24 cellular contexts compared by ENCODE assay signal in the genomic region with DNA sequence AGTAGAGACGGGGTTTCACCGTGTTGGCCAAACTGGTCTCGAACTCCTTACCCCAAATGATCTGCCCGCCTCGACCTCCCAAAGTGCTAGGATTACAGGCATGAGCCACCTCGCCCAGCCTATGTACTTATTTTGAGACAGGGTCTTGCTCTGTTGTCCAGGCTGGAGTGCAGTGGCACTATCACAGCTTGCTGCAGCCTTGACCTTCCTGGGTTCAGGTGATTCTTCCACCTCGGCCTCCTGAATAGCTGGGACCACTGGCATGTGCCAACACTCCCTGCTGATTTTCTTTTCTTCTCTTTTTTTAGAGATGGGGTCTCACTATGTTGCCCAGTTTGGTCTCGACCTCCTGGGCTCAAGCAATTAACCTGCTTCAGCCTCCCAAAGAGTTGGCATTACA. TPM values are rescaled to one million over a fixed set of nuclear protein-coding genes. Genes with fewer than 3 reads are reported as not detected.
DNase-seq lines count a peak whose midpoint lies in the region; ATAC-seq, FAIRE-seq and TF ChIP-seq lines count a peak whose summit lies in the region.
"Had no signal": no experiment of that assay in that cellular context is flagged by ENCODE, and none has a peak within 500 bp of the region (broad histone marks: within the 10 kb centered on the region; RNA-seq: fewer than 3 reads in every experiment).

No MANE protein-coding gene starts in this region.

- no peaks in the 10 kb centered on the region for H3K27me3 Mint-ChIP-seq in activated CD4-positive, alpha-beta memory T cell treated with anti-CD3 and anti-CD28 coated beads for 36 hours
- peaks cover 1% of the 10 kb centered on the region for H3K27me3 Mint-ChIP-seq in activated CD4-positive, alpha-beta memory T cell treated with anti-CD3 and anti-CD28 coated beads, Interleukin-2, amount 10 ng/mL, durations not matched to agents 7 days and 5 days
- no peaks in the 10 kb centered on the region for H3K27me3 Mint-ChIP-seq in activated naive CD4-positive, alpha-beta T cell treated with anti-CD3 and anti-CD28 coated beads for 36 hours (ENCODE audit: low read depth)
- H3K27me3 Mint-ChIP-seq: CD4-positive, alpha-beta T cell had no signal

- no peaks in the 10 kb centered on the region for H3K36me3 Mint-ChIP-seq in activated CD4-positive, alpha-beta memory T cell treated with anti-CD3 and anti-CD28 coated beads for 36 hours
- no peaks in the 10 kb centered on the region for H3K36me3 Mint-ChIP-seq in activated CD4-positive, alpha-beta memory T cell treated with anti-CD3 and anti-CD28 coated beads, Interleukin-2, amount 10 ng/mL, durations not matched to agents 7 days and 5 days (ENCODE audit: low read depth)
- H3K36me3 Mint-ChIP-seq in stimulated activated effector memory CD8-positive, alpha-beta T cell treated with anti-CD3 and anti-CD28 coated beads, Interleukin-12 subunit alpha, Interleukin-12 subunit beta, amount 100 ng/mL, for 72 hours = peaks cover 5% of the 10 kb centered on the region
- no peaks in the 10 kb centered on the region for H3K36me3 Mint-ChIP-seq in activated naive CD4-positive, alpha-beta T cell treated with anti-CD3 and anti-CD28 coated beads for 36 hours (ENCODE audit: low read depth)
- H3K36me3 Mint-ChIP-seq: CD14-positive monocyte had no signal

- peak overlapping the region; percentile 5 for H3K27ac Mint-ChIP-seq in activated CD4-positive, alpha-beta memory T cell treated with anti-CD3 and anti-CD28 coated beads for 36 hours
- H3K27ac Mint-ChIP-seq in activated CD4-positive, alpha-beta memory T cell treated with anti-CD3 and anti-CD28 coated beads, Interleukin-2, amount 10 ng/mL, durations not matched to agents 7 days and 5 days = no peak overlapping the region
- H3K27ac Mint-ChIP-seq in stimulated activated effector memory CD8-positive, alpha-beta T cell treated with anti-CD3 and anti-CD28 coated beads, Interleukin-12 subunit alpha, Interleukin-12 subunit beta, amount 100 ng/mL, for 72 hours = peak overlapping the region; percentile 14
- H3K27ac Mint-ChIP-seq in activated naive CD4-positive, alpha-beta T cell treated with anti-CD3 and anti-CD28 coated beads for 36 hours = no peak overlapping the region
- H3K27ac Mint-ChIP-seq: CD14-positive monocyte; CD4-positive, alpha-beta T cell had no signal

- in situ Hi-C loops in K562 (cut with MboI) = no loop called here

- H4K20me1 ChIP-seq in K562 (replicated peaks; ENCODE audit: control insufficient read depth, insufficient read depth, low read length) = no peaks in the 10 kb centered on the region
- H4K20me1 ChIP-seq: BLaER1 treated with 17β-estradiol and CSF1 and Interleukin-3, amounts not matched to agents 10 nM and 100 nM had no signal

- no peak for ATAC-seq in K562
- ATAC-seq in stimulated activated effector memory CD8-positive, alpha-beta T cell treated with anti-CD3 and anti-CD28 coated beads, Interleukin-12 subunit alpha, Interleukin-12 subunit beta, amount 100 ng/mL, for 72 hours = no peak
- ATAC-seq: GM12878 had no signal

- H3K4me1 ChIP-seq in HEK293 (ENCODE audit: control insufficient read depth, insufficient read depth, low read length) (no peaks in the 10 kb centered on the region), K562 (replicated peaks in 1 of 2; ENCODE audit: control insufficient read depth in 2 of 2, insufficient read depth in 2 of 2, low read length in 2 of 2) (peaks cover 8 to 16% of the 10 kb centered on the region in 2 experiments; a peak in 4 of 5 replicates)
- H3K4me1 ChIP-seq: BE2C had no signal

- no peak overlapping the region for H3K4me2 ChIP-seq in K562 (ENCODE audit: insufficient read depth, low read length)
- H3K4me2 ChIP-seq: BLaER1 treated with 17β-estradiol and CSF1 and Interleukin-3, amounts not matched to agents 10 nM and 100 nM had no signal

- CTCF ChIA-PET in activated CD4-positive, alpha-beta memory T cell treated with anti-CD3 and anti-CD28 coated beads for 36 hours (lab: Charles Lee) = no interaction called here
- CTCF ChIA-PET in activated CD4-positive, alpha-beta memory T cell treated with anti-CD3 and anti-CD28 coated beads, Interleukin-2, amount 10 ng/mL, durations not matched to agents 7 days and 5 days (lab: Charles Lee) = interaction anchor here (0.7 to 2.1 kb wide), 2 partner anchors 20 to 317 kb away, joined by 4 read pairs; no protein-coding TSS in a partner anchor
- CTCF ChIA-PET in HEK293 (lab: Yijun Ruan, JAX) = interaction anchor here (0.6 kb wide), 1 partner anchor 214 kb away, joined by 3 read pairs; no protein-coding TSS in a partner anchor
- CTCF ChIA-PET in K562 (lab: Yijun Ruan, JAX; ENCODE audit: low intra/inter-chr PET ratio) = no interaction called here
- CTCF ChIA-PET in activated naive CD4-positive, alpha-beta T cell treated with anti-CD3 and anti-CD28 coated beads for 36 hours (lab: Charles Lee) = interaction anchor here (0.9 to 1.3 kb wide), 2 partner anchors 20 to 132 kb away, joined by 3 to 8 read pairs; no protein-coding TSS in a partner anchor

- H3K79me2 ChIP-seq in K562 (ENCODE audit: control insufficient read depth, insufficient read depth, low read length) = no peaks in the 10 kb centered on the region

- no peak for TF ChIP-seq POLR2A in K562 (conservative IDR thresholded peaks at IDR 0.05)

- no peaks in the 10 kb centered on the region for H3K9me1 ChIP-seq in K562 (ENCODE audit: control insufficient read depth, insufficient read depth, low read length)

- TF ChIP-seq CTCF in HEK293 (tag by site-specific recombination; IDR thresholded peaks at IDR 0.05) = no peak
- TF ChIP-seq CTCF in K562 (IDR thresholded peaks at IDR 0.05 in 2 of 3, conservative IDR thresholded peaks at IDR 0.05 in 1 of 3; ENCODE audit: insufficient read depth in 2 of 3, low read depth in 1 of 3, low read length in 3 of 3) = no peak

- H3K27me3 ChIP-seq in K562 (ENCODE audit: control insufficient read depth in 2 of 2, insufficient read depth in 2 of 2, low read length in 2 of 2) = no peaks in the 10 kb centered on the region
- H3K27me3 ChIP-seq: BE2C; BLaER1 treated with 17β-estradiol and CSF1 and Interleukin-3, amounts not matched to agents 10 nM and 100 nM had no signal

- intact Hi-C loops in activated CD4-positive, alpha-beta memory T cell treated with anti-CD3 and anti-CD28 coated beads for 36 hours (cut with micrococcal nuclease) = loop anchor here (5.0 kb wide), 3 partner anchors 107 to 277 kb away; a partner anchor contains a TSS
- intact Hi-C loops in K562 (cut with micrococcal nuclease) = no loop called here
- intact Hi-C loops in activated naive CD4-positive, alpha-beta T cell treated with anti-CD3 and anti-CD28 coated beads for 36 hours (cut with micrococcal nuclease) = no loop called here

- no peaks in the 10 kb centered on the region for H3K9me3 ChIP-seq in HEK293 (ENCODE audit: control insufficient read depth, insufficient read depth, low read depth, low read length)
- H3K9me3 ChIP-seq in K562 (replicated peaks; ENCODE audit: control insufficient read depth, insufficient read depth, low read depth, low read length) = no peaks in the 10 kb centered on the region
- H3K9me3 ChIP-seq: BE2C; BLaER1 treated with 17β-estradiol and CSF1 and Interleukin-3, amounts not matched to agents 10 nM and 100 nM; HAP-1 had no signal

- H3K4me3 Mint-ChIP-seq in activated CD4-positive, alpha-beta memory T cell treated with anti-CD3 and anti-CD28 coated beads for 36 hours = no peak overlapping the region
- no peak overlapping the region for H3K4me3 Mint-ChIP-seq in activated CD4-positive, alpha-beta memory T cell treated with anti-CD3 and anti-CD28 coated beads, Interleukin-2, amount 10 ng/mL, durations not matched to agents 7 days and 5 days
- no peak overlapping the region for H3K4me3 Mint-ChIP-seq in stimulated activated effector memory CD8-positive, alpha-beta T cell treated with anti-CD3 and anti-CD28 coated beads, Interleukin-12 subunit alpha, Interleukin-12 subunit beta, amount 100 ng/mL, for 72 hours
- no peak overlapping the region for H3K4me3 Mint-ChIP-seq in activated naive CD4-positive, alpha-beta T cell treated with anti-CD3 and anti-CD28 coated beads for 36 hours
- H3K4me3 Mint-ChIP-seq: CD14-positive monocyte; CD4-positive, alpha-beta T cell; CD8-positive, alpha-beta memory T cell had no signal

- no peaks in the 10 kb centered on the region for H3K36me3 ChIP-seq in HEK293 (ENCODE audit: control insufficient read depth in 2 of 2, insufficient read depth in 1 of 2, low read length in 2 of 2)
- no peaks in the 10 kb centered on the region for H3K36me3 ChIP-seq in K562 (ENCODE audit: control insufficient read depth, insufficient read depth, low read length)
- H3K36me3 ChIP-seq: BE2C; BLaER1 treated with 17β-estradiol and CSF1 and Interleukin-3, amounts not matched to agents 10 nM and 100 nM; HAP-1 had no signal

- H3K9me3 Mint-ChIP-seq in activated CD4-positive, alpha-beta memory T cell treated with anti-CD3 and anti-CD28 coated beads for 36 hours = no peaks in the 10 kb centered on the region
- H3K9me3 Mint-ChIP-seq in activated CD4-positive, alpha-beta memory T cell treated with anti-CD3 and anti-CD28 coated beads, Interleukin-2, amount 10 ng/mL, durations not matched to agents 7 days and 5 days = no peaks in the 10 kb centered on the region
- H3K9me3 Mint-ChIP-seq in stimulated activated effector memory CD8-positive, alpha-beta T cell treated with anti-CD3 and anti-CD28 coated beads, Interleukin-12 subunit alpha, Interleukin-12 subunit beta, amount 100 ng/mL, for 72 hours = no peaks in the 10 kb centered on the region
- no peaks in the 10 kb centered on the region for H3K9me3 Mint-ChIP-seq in activated naive CD4-positive, alpha-beta T cell treated with anti-CD3 and anti-CD28 coated beads for 36 hours
- H3K9me3 Mint-ChIP-seq: CD14-positive monocyte; CD4-positive, alpha-beta T cell; CD8-positive, alpha-beta memory T cell had no signal

- no peak for FAIRE-seq in K562 (lab: Jason Lieb, UNC)
- FAIRE-seq: A204.1, GM12878, H54 had no signal

- H3K27ac ChIP-seq in HEK293 (ENCODE audit: extremely low read depth, low read depth, low read length) (no peak overlapping the region), K562 (ENCODE audit: extremely low read depth, low read depth, low read length) (no peak overlapping the region)
- H3K27ac ChIP-seq: 22Rv1; BLaER1 treated with 17β-estradiol and CSF1 and Interleukin-3, amounts not matched to agents 10 nM and 100 nM had no signal

- H3K4me3 ChIP-seq in HEK293 (ENCODE audit: low read depth, low read length) (no peak overlapping the region), K562 (no peak overlapping the region)
- H3K4me3 ChIP-seq: BLaER1 treated with 17β-estradiol and CSF1 and Interleukin-3, amounts not matched to agents 10 nM and 100 nM; GM12878; HAP-1 had no signal

- H2AFZ ChIP-seq in K562 (ENCODE audit: low read depth, low read length) = no peak overlapping the region

- WGBS in K562 (ENCODE audit: insufficient coverage, low coverage, missing lambda C conversion rate) = 53% methylated on average over 8 of the region's 8 CpGs

- DNase-seq in activated CD4-positive, alpha-beta memory T cell treated with anti-CD3 and anti-CD28 coated beads for 36 hours = no peak
- no peak for DNase-seq in activated CD4-positive, alpha-beta memory T cell treated with anti-CD3 and anti-CD28 coated beads, Interleukin-2, amount 10 ng/mL, durations not matched to agents 7 days and 5 days
- DNase-seq in K562 (ENCODE audit: extremely low read depth in 1 of 4, low spot score in 3 of 4) (no peak), NCI-H1436 (lab: John Stamatoyannopoulos, UW) (no peak), AML-193 (lab: John Stamatoyannopoulos, UW) (no peak)
- DNase-seq in stimulated activated effector memory CD8-positive, alpha-beta T cell treated with anti-CD3 and anti-CD28 coated beads, Interleukin-12 subunit alpha, Interleukin-12 subunit beta, amount 100 ng/mL, for 72 hours (ENCODE audit: low spot score in 2 of 2) = no peak
- no peak for DNase-seq in activated naive CD4-positive, alpha-beta T cell treated with anti-CD3 and anti-CD28 coated beads for 36 hours
- DNase-seq: BE2C; CD4-positive, alpha-beta T cell; CD8-positive, alpha-beta memory T cell; DMS 273 treated with DMSO at 0.1 percent for 48 hours; DMS79; EL; GDM1; GOT3 had no signal

- TF ChIP-seq EP300 in K562 (IDR thresholded peaks at IDR 0.05; ENCODE audit: low read length) = no peak

- no peak overlapping the region for H3K9ac ChIP-seq in K562 (ENCODE audit: insufficient read depth in 1 of 2, low read depth in 2 of 2, low read length in 2 of 2)
- H3K9ac ChIP-seq: BLaER1 treated with 17β-estradiol and CSF1 and Interleukin-3, amounts not matched to agents 10 nM and 100 nM had no signal

- H3K4me1 Mint-ChIP-seq in activated CD4-positive, alpha-beta memory T cell treated with anti-CD3 and anti-CD28 coated beads for 36 hours (ENCODE audit: low read depth) = peaks cover 32% of the 10 kb centered on the region
- peaks cover 22% of the 10 kb centered on the region for H3K4me1 Mint-ChIP-seq in activated CD4-positive, alpha-beta memory T cell treated with anti-CD3 and anti-CD28 coated beads, Interleukin-2, amount 10 ng/mL, durations not matched to agents 7 days and 5 days
- H3K4me1 Mint-ChIP-seq in stimulated activated effector memory CD8-positive, alpha-beta T cell treated with anti-CD3 and anti-CD28 coated beads, Interleukin-12 subunit alpha, Interleukin-12 subunit beta, amount 100 ng/mL, for 72 hours = peaks cover 38% of the 10 kb centered on the region
- peaks cover 37% of the 10 kb centered on the region for H3K4me1 Mint-ChIP-seq in activated naive CD4-positive, alpha-beta T cell treated with anti-CD3 and anti-CD28 coated beads for 36 hours (ENCODE audit: low read depth)

- no TSS peak for BruUV-seq in K562 (replicated peaks; lab: Mats Ljungman, UMichigan)

- TF ChIP-seq RAD21 in K562 (CRISPR knock-in tag; conservative IDR thresholded peaks at IDR 0.05 in 1 of 2, IDR thresholded peaks at IDR 0.05 in 1 of 2) = no peak

- POLR2A ChIA-PET in activated CD4-positive, alpha-beta memory T cell treated with anti-CD3 and anti-CD28 coated beads for 36 hours (lab: Charles Lee) = no interaction called here
- POLR2A ChIA-PET in activated CD4-positive, alpha-beta memory T cell treated with anti-CD3 and anti-CD28 coated beads, Interleukin-2, amount 10 ng/mL, durations not matched to agents 7 days and 5 days (lab: Charles Lee) = no interaction called here
- POLR2A ChIA-PET in HEK293 (lab: Yijun Ruan, JAX) = interaction anchor here (0.7 kb wide), 1 partner anchor 203 kb away, joined by 3 read pairs; no protein-coding TSS in a partner anchor
- POLR2A ChIA-PET in K562 (lab: Yijun Ruan, JAX) = interaction anchor here (0.9 kb wide), 1 partner anchor 40 kb away, joined by 3 read pairs; no protein-coding TSS in a partner anchor

RNA-seq across cellular contexts. Expression of a gene that starts 14.0 kb away (rescaled TPM):
- not detected for total RNA-seq in activated CD4-positive, alpha-beta memory T cell treated with anti-CD3 and anti-CD28 coated beads for 36 hours
- total RNA-seq in activated CD4-positive, alpha-beta memory T cell treated with anti-CD3 and anti-CD28 coated beads, Interleukin-2, amount 10 ng/mL, durations not matched to agents 7 days and 5 days = not detected
- not detected in 2 replicates for total RNA-seq in K562 (2011; cell fraction: chromatin; rRNA removed; ENCODE audit: low replicate concordance)
- 0.17 TPM in 1 of 2 replicates, not detected in the other for total RNA-seq in K562 (2011; cell fraction: nucleolus; rRNA removed)
- total RNA-seq in K562 (2011; cell fraction: nucleoplasm; rRNA removed) = not detected in 2 replicates
- total RNA-seq in K562 (2014; rRNA removed) = not detected in 2 replicates
- total RNA-seq in K562 (2014; rRNA removed; fragmentation: Illumina TruSeq; extraction: Trizol) = not detected in 2 replicates
- not detected in 2 replicates for total RNA-seq in K562 (2015; rRNA removed; fragmentation: Illumina TruSeq; extraction: Trizol)
- total RNA-seq in K562 (2021) = not detected in 2 replicates
- polyA plus RNA-seq in K562 (2011; rRNA removed) = not detected in 2 replicates
- 0.03 TPM in 1 of 2 replicates, not detected in the other for polyA plus RNA-seq in K562 (2011; cell fraction: cytosol; rRNA removed)
- not detected in 2 replicates for polyA plus RNA-seq in K562 (2011; cell fraction: nucleus; rRNA removed)
- 0.03 TPM in 1 of 2 replicates, not detected in the other for polyA plus RNA-seq in K562 (2012)
- not detected in 2 replicates for polyA plus RNA-seq in K562 (2014; fragmentation: Illumina TruSeq; extraction: Trizol)
- not detected for polyA plus RNA-seq in K562 (2014; fragmentation: Nextera tagmentation; extraction: Ambion mirVana)
- polyA plus RNA-seq in K562 (2014; rRNA removed) = not detected in 2 replicates
- polyA minus RNA-seq in K562 (2011; rRNA and poly(A)+ RNA removed) = not detected in 2 replicates
- not detected in 2 replicates for polyA minus RNA-seq in K562 (2011; cell fraction: cytosol; rRNA and poly(A)+ RNA removed)
- polyA minus RNA-seq in K562 (2011; cell fraction: nucleus; rRNA and poly(A)+ RNA removed) = not detected in 2 replicates
- not detected for total RNA-seq in activated naive CD4-positive, alpha-beta T cell treated with anti-CD3 and anti-CD28 coated beads for 36 hours
- total RNA-seq: CD4-positive, alpha-beta T cell; CD8-positive, alpha-beta memory T cell had no signal
- polyA plus RNA-seq: AG04450; CD14-positive monocyte; CD8-positive, alpha-beta memory T cell; GM12878 had no signal

RNA-seq across cellular contexts. Expression of a gene that starts 52.0 kb away (rescaled TPM):
- 10 to 100 TPM; 19.4 to 19.6 TPM for total RNA-seq in activated CD4-positive, alpha-beta memory T cell treated with anti-CD3 and anti-CD28 coated beads for 36 hours
- 10 to 100 TPM; 11.5 to 12.3 TPM for total RNA-seq in activated CD4-positive, alpha-beta memory T cell treated with anti-CD3 and anti-CD28 coated beads, Interleukin-2, amount 10 ng/mL, durations not matched to agents 7 days and 5 days
- total RNA-seq in K562 (2011; cell fraction: chromatin; rRNA removed; ENCODE audit: low replicate concordance) = 13.8 and 21.2 TPM in 2 replicates
- 13.0 and 18.5 TPM in 2 replicates for total RNA-seq in K562 (2011; cell fraction: nucleolus; rRNA removed)
- 15.0 and 20.5 TPM in 2 replicates for total RNA-seq in K562 (2011; cell fraction: nucleoplasm; rRNA removed)
- total RNA-seq in K562 (2014; rRNA removed) (21.6 and 22.3 TPM in 2 replicates), K562 (2014; rRNA removed; fragmentation: Illumina TruSeq; extraction: Trizol) (10.4 and 11.4 TPM in 2 replicates), K562 (2015; rRNA removed; fragmentation: Illumina TruSeq; extraction: Trizol) (15.7 and 16.8 TPM in 2 replicates), K562 (2021) (19.6 and 20.8 TPM in 2 replicates)
- polyA plus RNA-seq in K562 (2011; rRNA removed) (9.8 and 10.5 TPM in 2 replicates), K562 (2014; fragmentation: Illumina TruSeq; extraction: Trizol) (15.4 and 17.6 TPM in 2 replicates), K562 (2014; fragmentation: Nextera tagmentation; extraction: Ambion mirVana) (1 to 10 TPM; 4.3 to 6.5 TPM), K562 (2014; rRNA removed) (22.2 and 25.2 TPM in 2 replicates)
- 8.8 and 11.0 TPM in 2 replicates for polyA plus RNA-seq in K562 (2011; cell fraction: cytosol; rRNA removed)
- polyA plus RNA-seq in K562 (2011; cell fraction: nucleus; rRNA removed) = 8.4 and 9.5 TPM in 2 replicates
- polyA plus RNA-seq in K562 (2012) = 11.7 and 14.4 TPM in 2 replicates
- polyA minus RNA-seq in K562 (2011; rRNA and poly(A)+ RNA removed) = 5.5 and 6.8 TPM in 2 replicates
- 2.1 and 6.1 TPM in 2 replicates for polyA minus RNA-seq in K562 (2011; cell fraction: cytosol; rRNA and poly(A)+ RNA removed)
- polyA minus RNA-seq in K562 (2011; cell fraction: nucleus; rRNA and poly(A)+ RNA removed) = 6.5 and 8.1 TPM in 2 replicates
- total RNA-seq in activated naive CD4-positive, alpha-beta T cell treated with anti-CD3 and anti-CD28 coated beads for 36 hours = 10 to 100 TPM; 14.1 to 15.0 TPM

Comparison
In these comparisons a context has a peak if more than half of its experiments do, and no peak if none do; other contexts are left out.
1. H3K27ac Mint-ChIP-seq: peak in activated CD4-positive, alpha-beta memory T cell treated with anti-CD3 and anti-CD28 coated beads for 36 hours (single experiment) and stimulated activated effector memory CD8-positive, alpha-beta T cell treated with anti-CD3 and anti-CD28 coated beads, Interleukin-12 subunit alpha, Interleukin-12 subunit beta, amount 100 ng/mL, for 72 hours (single experiment); none in activated CD4-positive, alpha-beta memory T cell treated with anti-CD3 and anti-CD28 coated beads, Interleukin-2, amount 10 ng/mL, durations not matched to agents 7 days and 5 days (single experiment) and activated naive CD4-positive, alpha-beta T cell treated with anti-CD3 and anti-CD28 coated beads for 36 hours (single experiment).
2. CTCF ChIA-PET loops: an anchor here in activated CD4-positive, alpha-beta memory T cell treated with anti-CD3 and anti-CD28 coated beads, Interleukin-2, amount 10 ng/mL, durations not matched to agents 7 days and 5 days (0.7 to 2.1 kb wide), HEK293 (0.6 kb wide) and activated naive CD4-positive, alpha-beta T cell treated with anti-CD3 and anti-CD28 coated beads for 36 hours (0.9 to 1.3 kb wide); none called in activated CD4-positive, alpha-beta memory T cell treated with anti-CD3 and anti-CD28 coated beads for 36 hours and K562.
3. POLR2A ChIA-PET loops: an anchor here in HEK293 (0.7 kb wide) and K562 (0.9 kb wide); none called in activated CD4-positive, alpha-beta memory T cell treated with anti-CD3 and anti-CD28 coated beads for 36 hours and activated CD4-positive, alpha-beta memory T cell treated with anti-CD3 and anti-CD28 coated beads, Interleukin-2, amount 10 ng/mL, durations not matched to agents 7 days and 5 days.